1 cellular context compared by ENCODE assay signal in genomic region chr14:22427771-22428228, GRCh38.
TF ChIP-seq lines count a peak whose summit lies in the region.

No MANE protein-coding gene starts in this region.

TF ChIP-seq in HepG2, 621 proteins besides CTCF, POLR2A, EP300 and RAD21 (continued from another document and continues in another):
- TF ChIP-seq HMGXB3 (CRISPR knock-in tag; IDR thresholded peaks at IDR 0.05; ENCODE audit: borderline replicate concordance) (peak; percentile 27; the same call in 1 of the 2 replicates), BATF2 (CRISPR knock-in tag; IDR thresholded peaks at IDR 0.05) (no peak), JUND (CRISPR knock-in tag; IDR thresholded peaks at IDR 0.05) (no peak), TCF7 (IDR thresholded peaks at IDR 0.05; ENCODE audit: low read depth) (peak; percentile 51), MAZ (IDR thresholded peaks at IDR 0.05; ENCODE audit: borderline replicate concordance, low read depth, low read length) (no peak), MAZ (CRISPR knock-in tag; IDR thresholded peaks at IDR 0.05; ENCODE audit: low read depth) (0 out of 2 replicates have a peak, but pooled peaks have one; percentile 26), NPAS2 (CRISPR knock-in tag; IDR thresholded peaks at IDR 0.05; ENCODE audit: borderline replicate concordance) (no peak), ZNF556 (CRISPR knock-in tag; IDR thresholded peaks at IDR 0.05; ENCODE audit: borderline replicate concordance) (peak; percentile 61; the same call in 1 of the 2 replicates), ZNF704 (CRISPR knock-in tag; IDR thresholded peaks at IDR 0.05; ENCODE audit: borderline replicate concordance) (no peak), TAF15 (IDR thresholded peaks at IDR 0.05; ENCODE audit: low read depth, low read length, poor library complexity, severe bottlenecking) (no peak), PAXIP1 (CRISPR knock-in tag; conservative IDR thresholded peaks at IDR 0.05) (peak; percentile 41; the same call in 1 of the 2 replicates), MIER3 (CRISPR knock-in tag; IDR thresholded peaks at IDR 0.05; ENCODE audit: borderline replicate concordance) (0 out of 2 replicates have a peak, but pooled peaks have one; percentile 14), ZNF503 (CRISPR knock-in tag; IDR thresholded peaks at IDR 0.05) (peak; percentile 37; the same call in 1 of the 2 replicates), PHF21A (CRISPR knock-in tag; IDR thresholded peaks at IDR 0.05) (peak; percentile 76), SSRP1 (CRISPR knock-in tag; IDR thresholded peaks at IDR 0.05) (peak; percentile 72; the same call in 1 of the 2 replicates), AHR (CRISPR knock-in tag; IDR thresholded peaks at IDR 0.05) (no peak), NONO (IDR thresholded peaks at IDR 0.05) (no peak), NONO (CRISPR knock-in tag; conservative IDR thresholded peaks at IDR 0.05) (0 out of 2 replicates have a peak, but pooled peaks have one; percentile 9), MBD4 (IDR thresholded peaks at IDR 0.05; ENCODE audit: borderline replicate concordance, low read length) (no peak), ZBTB25 (CRISPR knock-in tag; IDR thresholded peaks at IDR 0.05) (peak; percentile 72; the same call in 1 of the 2 replicates), ZBTB46 (CRISPR knock-in tag; IDR thresholded peaks at IDR 0.05; ENCODE audit: borderline replicate concordance) (0 out of 2 replicates have a peak, but pooled peaks have one; percentile 82), ZBTB4 (CRISPR knock-in tag; IDR thresholded peaks at IDR 0.05; ENCODE audit: borderline replicate concordance) (no peak), ARNTL (CRISPR knock-in tag; IDR thresholded peaks at IDR 0.05) (no peak), JUN (CRISPR knock-in tag; IDR thresholded peaks at IDR 0.05) (no peak), SAP130 (CRISPR knock-in tag; IDR thresholded peaks at IDR 0.05; ENCODE audit: low read depth) (0 out of 2 replicates have a peak, but pooled peaks have one; percentile 20), CERS6 (CRISPR knock-in tag; IDR thresholded peaks at IDR 0.05) (no peak), ZSCAN21 (CRISPR knock-in tag; IDR thresholded peaks at IDR 0.05; ENCODE audit: borderline replicate concordance) (no peak), BCL6 (CRISPR knock-in tag; IDR thresholded peaks at IDR 0.05) (peak; percentile 75), ATRX (CRISPR knock-in tag; IDR thresholded peaks at IDR 0.05; ENCODE audit: borderline replicate concordance) (no peak), EHMT2 (IDR thresholded peaks at IDR 0.05; ENCODE audit: borderline replicate concordance, low read depth, low read length) (no peak), THAP11 (CRISPR knock-in tag; IDR thresholded peaks at IDR 0.05) (peak; percentile 65), RCOR2 (CRISPR knock-in tag; IDR thresholded peaks at IDR 0.05) (no peak), MLXIP (CRISPR knock-in tag; IDR thresholded peaks at IDR 0.05; ENCODE audit: borderline replicate concordance) (peak; percentile 87), GFI1 (CRISPR knock-in tag; IDR thresholded peaks at IDR 0.05; ENCODE audit: borderline replicate concordance) (no peak), ZNF672 (CRISPR knock-in tag; IDR thresholded peaks at IDR 0.05) (no peak)
